Comparison of ENCODE assay signal across 19 cellular contexts in the genomic region with DNA sequence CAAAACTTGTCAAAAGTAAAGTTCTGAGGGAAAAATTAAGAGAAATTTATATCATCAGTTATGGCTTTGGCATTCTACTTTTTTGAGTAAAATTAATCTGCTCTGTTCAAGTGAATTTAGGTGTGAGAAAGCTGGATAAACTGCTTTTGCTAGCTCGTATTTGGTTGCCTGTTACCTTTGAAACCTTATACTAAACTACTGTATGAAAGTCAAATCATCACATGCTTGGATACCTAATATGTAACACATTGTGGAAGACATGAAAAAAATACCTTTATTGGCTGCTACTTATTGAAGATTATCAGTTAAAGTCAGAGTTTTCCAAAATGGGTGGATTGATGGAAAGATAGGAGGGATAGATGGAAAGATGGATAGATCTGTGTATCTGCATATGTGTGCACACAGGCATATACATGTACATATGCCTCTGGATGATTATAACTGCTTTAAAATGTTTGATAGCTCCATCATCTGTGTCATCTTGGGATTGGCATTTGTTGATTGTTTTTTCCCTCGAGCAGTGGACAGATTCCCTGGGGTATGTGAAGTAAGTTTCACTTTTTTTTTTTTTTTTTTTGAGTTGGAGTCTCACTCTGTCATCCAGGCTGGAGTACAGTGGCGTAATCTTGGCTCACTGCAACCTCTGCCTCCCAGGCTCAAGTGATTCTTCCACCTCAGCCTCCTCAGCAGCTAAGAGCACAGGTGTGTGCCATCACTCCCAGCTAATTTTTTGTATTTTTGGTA. TPM values are rescaled to one million over a fixed set of nuclear protein-coding genes. Genes with fewer than 3 reads are reported as not detected.
DNase-seq lines count a peak whose midpoint lies in the region; ATAC-seq, FAIRE-seq and TF ChIP-seq lines count a peak whose summit lies in the region.
"Had no signal": no experiment of that assay in that cellular context is flagged by ENCODE, and none has a peak within 500 bp of the region (broad histone marks: within the 10 kb centered on the region; RNA-seq: fewer than 3 reads in every experiment).

No MANE protein-coding gene starts in this region.

- H3K4me3 ChIP-seq in cardiac muscle cell (no peak overlapping the region), left ventricle myocardium inferior (no peak overlapping the region), mammary epithelial cell (replicated peaks in 1 of 3; ENCODE audit: insufficient read depth in 1 of 3, low read depth in 2 of 3, low read length in 3 of 3) (no peak overlapping the region), left lung (no peak overlapping the region), small intestine (ENCODE audit: low read depth in 1 of 2, low read length in 2 of 2) (no peak overlapping the region), HAP-1 (no peak overlapping the region)
- H3K4me3 ChIP-seq: adrenal gland, SK-N-MC, suprapubic skin had no signal

- H3K4me3 Mint-ChIP-seq in type B pancreatic cell, result no peak overlapping the region
- H3K4me3 Mint-ChIP-seq: activated T-helper 1 cell treated with anti-CD3 and anti-CD28 coated beads, Interleukin-12 subunit alpha, Interleukin-12 subunit beta, Interleukin-2, Interleukin-4 antibody, amounts not matched to agents 30 ng/mL and 10 ng/mL and 1 ng/mL, durations not matched to agents 14 hours and 24 hours and 36 hours; central memory CD8-positive, alpha-beta T cell had no signal

- peak overlapping the region; percentile 29 for H3K9ac ChIP-seq in mammary epithelial cell (ENCODE audit: insufficient read depth, low read length)

- H4K20me1 ChIP-seq in mammary epithelial cell (ENCODE audit: insufficient read depth, low read length), result peaks cover 5% of the 10 kb centered on the region

- no peaks in the 10 kb centered on the region for H3K4me1 ChIP-seq in cardiac muscle cell (ENCODE audit: low read depth)
- peaks cover 54% of the 10 kb centered on the region for H3K4me1 ChIP-seq in left ventricle myocardium inferior
- H3K4me1 ChIP-seq in mammary epithelial cell (ENCODE audit: insufficient read depth, low read length), result peaks cover 37% of the 10 kb centered on the region
- H3K4me1 ChIP-seq in left lung, result peaks cover 0 to 45% of the 10 kb centered on the region in 2 donors
- no peaks in the 10 kb centered on the region for H3K4me1 ChIP-seq in small intestine (ENCODE audit: control insufficient read depth in 2 of 2, insufficient read depth in 1 of 2, low read depth in 1 of 2, low read length in 1 of 2)
- H3K4me1 ChIP-seq in HAP-1, result peaks cover 11% of the 10 kb centered on the region

- H3K27me3 Mint-ChIP-seq in type B pancreatic cell, result no peaks in the 10 kb centered on the region
- H3K27me3 Mint-ChIP-seq: central memory CD8-positive, alpha-beta T cell had no signal

- no peak for DNase-seq in cardiac muscle cell (ENCODE audit: low read depth in 1 of 2, low spot score in 1 of 2)
- no peak for DNase-seq in left ventricle myocardium inferior
- DNase-seq in mammary epithelial cell, result peak; percentile 43
- no peak for DNase-seq in left lung
- DNase-seq in type B pancreatic cell (ENCODE audit: extremely low spot score, unreplicated experiment), result no peak
- no peak for DNase-seq in sciatic nerve (ENCODE audit: low spot score)
- DNase-seq in small intestine, result no peak
- no peak for DNase-seq in HAP-1 (ENCODE audit: low spot score in 2 of 2)
- DNase-seq: DMS79, mesendoderm, NCI-H1436, NCI-H226, T1000 had no signal

- H3K9me3 ChIP-seq in cardiac muscle cell (ENCODE audit: low read depth) (no peaks in the 10 kb centered on the region), left ventricle myocardium inferior (replicated peaks) (peaks cover 6% of the 10 kb centered on the region), mammary epithelial cell (replicated peaks; ENCODE audit: insufficient read depth, low read length) (no peaks in the 10 kb centered on the region), left lung (no peaks in the 10 kb centered on the region), small intestine (ENCODE audit: control insufficient read depth, low read depth) (no peaks in the 10 kb centered on the region), HAP-1 (no peaks in the 10 kb centered on the region)
- H3K9me3 ChIP-seq: adrenal gland, suprapubic skin had no signal

- H3K36me3 Mint-ChIP-seq in type B pancreatic cell, result peaks cover 9% of the 10 kb centered on the region

- TF ChIP-seq CTCF in cardiac muscle cell (IDR thresholded peaks at IDR 0.05; ENCODE audit: low read depth, low read length), result no peak
- no peak for TF ChIP-seq CTCF in left ventricle myocardium inferior (IDR thresholded peaks at IDR 0.05; ENCODE audit: borderline replicate concordance)
- TF ChIP-seq CTCF in mammary epithelial cell (conservative IDR thresholded peaks at IDR 0.05 in 1 of 2, IDR thresholded peaks at IDR 0.05 in 1 of 2; ENCODE audit: extremely low read depth in 1 of 2, insufficient read depth in 1 of 2, low read depth in 1 of 2, low read length in 2 of 2), result no peak
- TF ChIP-seq CTCF in left lung (IDR thresholded peaks at IDR 0.05), result no peak
- no peak for TF ChIP-seq CTCF in type B pancreatic cell (conservative IDR thresholded peaks at IDR 0.05)

- in situ Hi-C loops in mammary epithelial cell (cut with MboI; ENCODE audit: low sequenced_read_pairs in 2 of 2) (no loop called here), HAP-1 (cut with MboI; ENCODE audit: low sequenced_read_pairs) (no loop called here)

- H3K27ac ChIP-seq in cardiac muscle cell, result peak overlapping the region; percentile 4
- H3K27ac ChIP-seq in left ventricle myocardium inferior (replicated peaks), result no peak overlapping the region
- H3K27ac ChIP-seq in mammary epithelial cell (ENCODE audit: insufficient read depth, low read depth, low read length), result peak overlapping the region; percentile 71
- no peak overlapping the region for H3K27ac ChIP-seq in left lung
- H3K27ac ChIP-seq in small intestine (ENCODE audit: low read depth in 1 of 2, low read length in 1 of 2), result no peak overlapping the region
- H3K27ac ChIP-seq: adrenal gland, SK-N-MC, suprapubic skin had no signal

- peak overlapping the region; percentile 7 for H3K27ac Mint-ChIP-seq in type B pancreatic cell
- H3K27ac Mint-ChIP-seq: activated T-helper 1 cell treated with anti-CD3 and anti-CD28 coated beads, Interleukin-12 subunit alpha, Interleukin-12 subunit beta, Interleukin-2, Interleukin-4 antibody, amounts not matched to agents 30 ng/mL and 10 ng/mL and 1 ng/mL, durations not matched to agents 14 hours and 24 hours and 36 hours had no signal

- CTCF ChIA-PET in mammary epithelial cell (lab: Charles Lee; ENCODE audit: low non-redundant PET), result interaction anchor here (0.7 kb wide), 1 partner anchor 480 kb away, joined by 9 read pairs; no protein-coding TSS in a partner anchor

- no peak overlapping the region for H2AFZ ChIP-seq in mammary epithelial cell (ENCODE audit: low read depth, low read length)

- H3K36me3 ChIP-seq in cardiac muscle cell, result no peaks in the 10 kb centered on the region
- no peaks in the 10 kb centered on the region for H3K36me3 ChIP-seq in left ventricle myocardium inferior
- no peaks in the 10 kb centered on the region for H3K36me3 ChIP-seq in mammary epithelial cell (ENCODE audit: insufficient read depth, low read length)
- no peaks in the 10 kb centered on the region for H3K36me3 ChIP-seq in left lung
- no peaks in the 10 kb centered on the region for H3K36me3 ChIP-seq in small intestine (ENCODE audit: control insufficient read depth in 2 of 2, insufficient read depth in 2 of 2, low read length in 2 of 2)
- no peaks in the 10 kb centered on the region for H3K36me3 ChIP-seq in HAP-1 (replicated peaks)
- H3K36me3 ChIP-seq: adrenal gland, suprapubic skin had no signal

- ATAC-seq in left lung (peak; percentile 71), sciatic nerve (no peak)
- ATAC-seq: activated CD4-positive, CD25-positive, alpha-beta regulatory T cell treated with anti-CD3 and anti-CD28 coated beads, Interleukin-2, amount 50 U/mL, for 24 hours had no signal

- H3K9me3 Mint-ChIP-seq in type B pancreatic cell, result no peaks in the 10 kb centered on the region
- H3K9me3 Mint-ChIP-seq: activated T-helper 1 cell treated with anti-CD3 and anti-CD28 coated beads, Interleukin-12 subunit alpha, Interleukin-12 subunit beta, Interleukin-2, Interleukin-4 antibody, amounts not matched to agents 30 ng/mL and 10 ng/mL and 1 ng/mL, durations not matched to agents 14 hours and 24 hours and 36 hours; central memory CD8-positive, alpha-beta T cell had no signal

- intact Hi-C loops in left ventricle myocardium inferior (cut with micrococcal nuclease), result no loop called here
- intact Hi-C loops in mammary epithelial cell (cut with micrococcal nuclease), result loop anchor here (1.0 kb wide), 1 partner anchor 23 kb away; no protein-coding TSS in a partner anchor
- intact Hi-C loops in left lung (cut with DNase I), result no loop called here
- intact Hi-C loops in sciatic nerve (cut with DNase I), result no loop called here

- FAIRE-seq in small intestine (lab: Jason Lieb, UNC), result no peak

- peaks cover 17% of the 10 kb centered on the region for H3K4me1 Mint-ChIP-seq in type B pancreatic cell (ENCODE audit: unreplicated experiment)

- BruUV-seq in mammary epithelial cell (replicated peaks; lab: Mats Ljungman, UMichigan), result no TSS peak

- peak overlapping the region; percentile 61 for H3K4me2 ChIP-seq in mammary epithelial cell (ENCODE audit: insufficient read depth, low read depth, low read length)

- dilution Hi-C loops in mammary epithelial cell (cut with HindIII; ENCODE audit: low sequenced_read_pairs), result no loop called here

- WGBS in mammary epithelial cell (ENCODE audit: low coverage, missing lambda C conversion rate), result 30% methylated on average over 3 of the region's 3 CpGs
- WGBS in small intestine, 3 donors, result 57 to 62% (median 59%) methylated on average over 3 of the region's 3 CpGs

- H3K27me3 ChIP-seq in cardiac muscle cell, result no peaks in the 10 kb centered on the region
- no peaks in the 10 kb centered on the region for H3K27me3 ChIP-seq in left ventricle myocardium inferior (ENCODE audit: low read depth)
- no peaks in the 10 kb centered on the region for H3K27me3 ChIP-seq in mammary epithelial cell (ENCODE audit: insufficient read depth, low read length)
- H3K27me3 ChIP-seq in left lung, result no peaks in the 10 kb centered on the region
- no peaks in the 10 kb centered on the region for H3K27me3 ChIP-seq in small intestine (ENCODE audit: control insufficient read depth in 2 of 2, insufficient read depth in 2 of 2, low read length in 2 of 2)
- H3K27me3 ChIP-seq in HAP-1 (ENCODE audit: low read depth), result no peaks in the 10 kb centered on the region
- H3K27me3 ChIP-seq: adrenal gland, suprapubic skin had no signal

- peaks cover 96% of the 10 kb centered on the region for H3K79me2 ChIP-seq in mammary epithelial cell (ENCODE audit: insufficient read depth, low read length)

RNA-seq across cellular contexts. Expression of a gene that starts 24.3 kb away (rescaled TPM):
- 28.0 and 42.0 TPM in 2 replicates for total RNA-seq in cardiac muscle cell
- polyA plus RNA-seq in cardiac muscle cell, result 16.0 and 18.9 TPM in 2 replicates
- 54.2 TPM for total RNA-seq in left ventricle myocardium inferior
- 10 to 100 TPM; 31.8 to 36.9 TPM for total RNA-seq in mammary epithelial cell
- polyA plus RNA-seq in mammary epithelial cell, result 15.5 TPM
- polyA minus RNA-seq in mammary epithelial cell, result 32.6 TPM
- total RNA-seq in left lung, result 10 to 100 TPM; 34.3 to 34.7 TPM
- 45.7 and 58.7 TPM in 2 replicates for total RNA-seq in type B pancreatic cell (ENCODE audit: low replicate concordance)
- 63.4 TPM for total RNA-seq in sciatic nerve
- 10 to 100 TPM in 2 of 3 donors, 1 to 10 TPM in 1; 6.8 to 10.1 (median 10.1) TPM for polyA plus RNA-seq in small intestine

Comparison
In these comparisons a context has a peak if more than half of its experiments do, and no peak if none do; other contexts are left out.
1. H3K27ac ChIP-seq: peak in cardiac muscle cell (single experiment) and mammary epithelial cell (single experiment); none in left ventricle myocardium inferior (single experiment), left lung (0 of 2) and small intestine (0 of 2).